ENCODE assay signal across 8 cellular contexts in the genomic region with DNA sequence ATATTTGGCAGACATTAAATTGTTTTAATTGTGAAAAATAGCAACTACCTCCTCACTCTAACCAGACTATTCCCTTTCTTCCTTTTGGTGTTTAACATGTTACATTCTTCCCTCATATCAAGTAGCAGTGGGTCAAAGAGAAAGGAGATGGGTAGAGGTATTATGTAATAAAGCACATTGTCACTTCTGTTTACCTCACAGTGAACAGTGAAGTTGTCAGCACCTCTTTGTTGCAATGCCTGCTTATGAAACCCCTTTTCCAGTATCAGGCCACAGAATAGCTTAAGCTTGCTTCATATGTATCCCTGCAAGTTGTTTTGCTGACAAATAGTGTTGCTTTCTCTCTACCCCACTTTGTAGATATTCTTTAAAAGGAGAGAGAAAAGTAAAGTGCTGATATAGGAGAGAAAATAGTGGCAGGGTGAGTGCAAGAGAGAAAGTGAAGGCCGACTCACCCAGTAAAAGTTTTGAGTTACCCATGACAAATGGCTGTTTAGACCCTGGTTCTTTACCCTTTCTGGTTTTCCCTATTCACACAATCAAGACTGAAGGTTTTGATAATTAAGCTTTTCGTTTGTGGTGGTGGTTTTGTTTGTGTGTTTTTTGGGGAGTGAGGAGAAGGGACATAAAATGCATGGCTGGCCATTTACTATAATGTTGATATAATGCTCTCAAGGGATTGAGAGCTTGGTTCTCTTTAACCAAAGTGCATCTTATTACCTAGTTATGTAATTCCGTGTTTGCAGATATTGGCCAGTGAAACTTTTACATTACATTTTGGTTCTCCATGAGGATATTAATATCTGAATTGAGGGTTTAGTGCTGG. TPM values are rescaled to one million over a fixed set of nuclear protein-coding genes. Genes with fewer than 3 reads are reported as not detected.
DNase-seq lines count a peak whose midpoint lies in the region; ATAC-seq and TF ChIP-seq lines count a peak whose summit lies in the region.

No MANE protein-coding gene starts in this region.

- peak overlapping the region; percentile 96; the same call in 1 of the 2 replicates for H3K9ac ChIP-seq in ES-I3 (ENCODE audit: low read depth, low read length)

- peaks cover 17% of the 10 kb centered on the region for H3K27me3 Mint-ChIP-seq in progenitor cell of endocrine pancreas

- H3K9me3 ChIP-seq in ES-I3 (ENCODE audit: control insufficient read depth, insufficient read depth, low read length): no peaks in the 10 kb centered on the region

- no peak overlapping the region for H3K27ac Mint-ChIP-seq in progenitor cell of endocrine pancreas

- TF ChIP-seq CTCF in fibroblast of pulmonary artery (IDR thresholded peaks at IDR 0.05; ENCODE audit: low read length, missing control alignments) (no peak), progenitor cell of endocrine pancreas (IDR thresholded peaks at IDR 0.05; ENCODE audit: unreplicated experiment) (no peak)

- H3K4me1 Mint-ChIP-seq in progenitor cell of endocrine pancreas (ENCODE audit: low read depth): peaks cover 35% of the 10 kb centered on the region

- peak overlapping the region; percentile 85 for H3K4me3 ChIP-seq in fibroblast of pulmonary artery (replicated peaks; ENCODE audit: low read depth, low read length)

- H3K4me3 Mint-ChIP-seq in progenitor cell of endocrine pancreas (ENCODE audit: low read depth): peak overlapping the region; percentile 14

- no peaks in the 10 kb centered on the region for H3K9me3 Mint-ChIP-seq in progenitor cell of endocrine pancreas (ENCODE audit: low read depth)

- H3K4me1 ChIP-seq in ES-I3 (ENCODE audit: insufficient read depth, low read length): peaks cover 24% of the 10 kb centered on the region

- H3K36me3 ChIP-seq in ES-I3 (ENCODE audit: insufficient read depth, low read length): peaks cover 6% of the 10 kb centered on the region; the same call in 1 of the 2 replicates

- DNase-seq in SKM-1 (lab: John Stamatoyannopoulos, UW; ENCODE audit: unreplicated experiment) (peak; percentile 90), fibroblast of pulmonary artery (ENCODE audit: low read depth) (peak; percentile 81), progenitor cell of endocrine pancreas (ENCODE audit: low spot score, unreplicated experiment) (no peak), NCI-H446 (lab: John Stamatoyannopoulos, UW) (no peak), DMS53 (lab: John Stamatoyannopoulos, UW) (no peak)
- no peak for DNase-seq in stimulated activated CD4-positive, alpha-beta T cell treated with anti-CD3 and anti-CD28 coated beads, Interleukin-2, amount 100 ng/mL, for 48 hours

- peaks cover 4% of the 10 kb centered on the region for H3K36me3 Mint-ChIP-seq in progenitor cell of endocrine pancreas (ENCODE audit: insufficient read depth)

- ATAC-seq in GM18511 (IDR thresholded peaks at IDR 0.05; ENCODE audit: unreplicated experiment): no peak

RNA-seq across cellular contexts. Expression of a gene that starts 3.7 kb away (rescaled TPM):
- total RNA-seq in progenitor cell of endocrine pancreas: 196 and 207 TPM in 2 replicates

Comparison
In these comparisons a context has a peak if more than half of its experiments do, and no peak if none do; other contexts are left out.
1. DNase-seq: peak in SKM-1 (single experiment) and fibroblast of pulmonary artery (single experiment); none in progenitor cell of endocrine pancreas (single experiment), NCI-H446 (0 of 2), DMS53 (single experiment) and stimulated activated CD4-positive, alpha-beta T cell treated with anti-CD3 and anti-CD28 coated beads, Interleukin-2, amount 100 ng/mL, for 48 hours (0 of 2).